Comparison of ENCODE assay signal across 1 cellular context in the genomic region with DNA sequence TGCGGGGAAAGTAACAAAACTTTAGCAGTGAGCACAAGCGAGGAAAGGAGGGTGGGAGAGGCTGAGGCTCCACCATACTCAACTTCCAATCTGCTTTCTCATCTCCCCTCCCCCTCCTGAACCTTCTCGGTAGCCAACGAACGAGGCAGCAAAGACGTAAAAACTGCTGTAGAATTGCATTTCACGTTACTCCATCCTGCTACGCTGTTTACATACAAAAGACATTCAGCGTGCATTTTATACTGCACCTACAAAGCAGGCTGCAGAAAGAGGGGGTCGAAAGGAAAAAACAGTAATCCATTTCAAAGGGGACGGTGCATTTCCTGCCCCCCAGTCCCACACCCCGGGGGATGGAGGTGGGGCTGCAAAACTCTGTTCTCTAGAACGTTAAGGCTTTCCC.
TF ChIP-seq lines count a peak whose summit lies in the region.

No MANE protein-coding gene starts in this region.

TF ChIP-seq in endothelial cell of umbilical vein, 7 proteins besides CTCF, POLR2A, EP300 and RAD21:
- TF ChIP-seq GATA2 (IDR thresholded peaks at IDR 0.05; ENCODE audit: insufficient read depth, insufficient read length, low read depth, low read length), result peak; percentile 48
- TF ChIP-seq, protein P1, sequence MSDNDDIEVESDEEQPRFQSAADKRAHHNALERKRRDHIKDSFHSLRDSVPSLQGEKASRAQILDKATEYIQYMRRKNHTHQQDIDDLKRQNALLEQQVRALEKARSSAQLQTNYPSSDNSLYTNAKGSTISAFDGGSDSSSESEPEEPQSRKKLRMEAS (IDR thresholded peaks at IDR 0.05; ENCODE audit: insufficient read depth, insufficient read length), result no peak
- no peak for TF ChIP-seq FOS (IDR thresholded peaks at IDR 0.05; ENCODE audit: borderline replicate concordance, insufficient read depth, low read length)
- peak; percentile 53 for TF ChIP-seq POLR2AphosphoS5 (IDR thresholded peaks at IDR 0.05; ENCODE audit: insufficient read depth, low read depth, low read length)
